29 cellular contexts compared by ENCODE assay signal in genomic region chr3:106332135-106332534, GRCh38.
A peak's percentile ranks its signal among the peaks of the same experiment; 100 is the strongest.
DNase-seq lines count a peak whose midpoint lies in the region; ATAC-seq, FAIRE-seq and TF ChIP-seq lines count a peak whose summit lies in the region.
"Had no signal": no experiment of that assay in that cellular context is flagged by ENCODE, and none has a peak within 500 bp of the region (broad histone marks: within the 10 kb centered on the region; RNA-seq: fewer than 3 reads in every experiment).

No MANE protein-coding gene starts in this region.

- no peaks in the 10 kb centered on the region; the same call in 1 of the 3 replicates for H3K9me3 ChIP-seq in GM12878 (replicated peaks; ENCODE audit: control insufficient read depth, insufficient read depth, low read length)
- H3K9me3 ChIP-seq: pancreas, Peyer's patch, suprapubic skin, upper lobe of right lung had no signal

- H3K27me3 Mint-ChIP-seq in activated CD8-positive, alpha-beta memory T cell treated with anti-CD3 and anti-CD28 coated beads, Interleukin-2, amount 10 ng/mL, durations not matched to agents 7 days and 5 days: no peaks in the 10 kb centered on the region
- H3K27me3 Mint-ChIP-seq: memory B cell; stimulated activated memory B cell treated with anti-CD40 and anti-IgM and Interleukin-4, amounts not matched to agents 10 μg/mL and 1 μg/mL and 100 μg/mL, for 72 hours had no signal

- TF ChIP-seq RAD21 in GM12878 (IDR thresholded peaks at IDR 0.05; ENCODE audit: insufficient read depth, low read depth, low read length): no peak

- peak overlapping the region; percentile 53 for H3K27ac Mint-ChIP-seq in activated CD8-positive, alpha-beta memory T cell treated with anti-CD3 and anti-CD28 coated beads, Interleukin-2, amount 10 ng/mL, durations not matched to agents 7 days and 5 days
- H3K27ac Mint-ChIP-seq: CD14-positive monocyte; immature natural killer cell; memory B cell; stimulated activated memory B cell treated with anti-CD40 and anti-IgM and Interleukin-4, amounts not matched to agents 10 μg/mL and 1 μg/mL and 100 μg/mL, for 72 hours had no signal

- RAD21 ChIA-PET in GM12878 (lab: Charles Lee; ENCODE audit: unreplicated experiment): interaction anchor here (1.1 to 2.7 kb wide), 4 partner anchors 27 to 75 kb away, joined by 5 to 19 read pairs (median 12); no protein-coding TSS in a partner anchor

- H3K9ac ChIP-seq in GM12878 (ENCODE audit: control insufficient read depth, insufficient read depth, low read length): no peak overlapping the region; the same call in 1 of the 2 replicates

- SMC1A ChIA-PET in GM12878 (lab: Charles Lee; ENCODE audit: uncharacterized antibody, unreplicated experiment): interaction anchor here (0.9 to 7.2 kb wide), 7 partner anchors 14 to 530 kb away, joined by 3 to 65 read pairs (median 5); no protein-coding TSS in a partner anchor

- H3K4me1 ChIP-seq in GM12878 (ENCODE audit: control insufficient read depth, insufficient read depth, low read length): peaks cover 20% of the 10 kb centered on the region
- H3K4me1 ChIP-seq: pancreas, Peyer's patch, suprapubic skin, upper lobe of right lung had no signal

- TF ChIP-seq EP300 in GM12878 (IDR thresholded peaks at IDR 0.05; ENCODE audit: borderline replicate concordance in 1 of 2, control insufficient read depth in 1 of 2, low read depth in 2 of 2, low read length in 2 of 2): no peak

- CTCF ChIA-PET in activated CD8-positive, alpha-beta memory T cell treated with anti-CD3 and anti-CD28 coated beads, Interleukin-2, amount 10 ng/mL, durations not matched to agents 7 days and 5 days (lab: Charles Lee): interaction anchor here (0.8 to 1.4 kb wide), 3 partner anchors 30 to 963 kb away, joined by 3 read pairs; no protein-coding TSS in a partner anchor
- CTCF ChIA-PET in GM12878 (lab: Yijun Ruan, JAX): interaction anchor here (1.5 kb wide), 1 partner anchor 75 kb away, joined by 4 read pairs; no protein-coding TSS in a partner anchor
- CTCF ChIA-PET in GM10248 (lab: Yijun Ruan, JAX): interaction anchor here (0.7 to 2.5 kb wide), 2 partner anchors 30 to 243 kb away, joined by 4 to 6 read pairs; no protein-coding TSS in a partner anchor

- no peak overlapping the region for H3K4me3 ChIP-seq in GM12878
- H3K4me3 ChIP-seq: pancreas, Peyer's patch, suprapubic skin, upper lobe of right lung had no signal

- peaks cover 21% of the 10 kb centered on the region for H3K36me3 Mint-ChIP-seq in activated CD8-positive, alpha-beta memory T cell treated with anti-CD3 and anti-CD28 coated beads, Interleukin-2, amount 10 ng/mL, durations not matched to agents 7 days and 5 days
- H3K36me3 Mint-ChIP-seq: CD14-positive monocyte; immature natural killer cell; memory B cell; stimulated activated memory B cell treated with anti-CD40 and anti-IgM and Interleukin-4, amounts not matched to agents 10 μg/mL and 1 μg/mL and 100 μg/mL, for 72 hours had no signal

- POLR2A ChIA-PET in GM12878 (lab: Charles Lee) (no interaction called here), GM10248 (lab: Yijun Ruan, JAX) (no interaction called here)

- H3K4me2 ChIP-seq in GM12878 (ENCODE audit: control insufficient read depth, insufficient read depth): no peak overlapping the region

- H3K27me3 ChIP-seq in GM12878 (replicated peaks in 1 of 2; ENCODE audit: control insufficient read depth in 2 of 2, insufficient read depth in 2 of 2, low read length in 1 of 2): no peaks in the 10 kb centered on the region
- H3K27me3 ChIP-seq: pancreas, Peyer's patch, suprapubic skin, upper lobe of right lung had no signal

- no peak for TF ChIP-seq POLR2A in GM12878 (IDR thresholded peaks at IDR 0.05; ENCODE audit: low read depth, low read length)

- TF ChIP-seq CTCF in GM12878 (IDR thresholded peaks at IDR 0.05 in 2 of 3, conservative IDR thresholded peaks at IDR 0.05 in 1 of 3; ENCODE audit: control insufficient read depth in 2 of 3, extremely low read depth in 1 of 3, insufficient read depth in 1 of 3, low read depth in 3 of 3, low read length in 3 of 3): no peak
- no peak for TF ChIP-seq CTCF in GM10248 (IDR thresholded peaks at IDR 0.05; ENCODE audit: control extremely low read depth, extremely low read depth, low read depth, missing control alignments)

- H4K20me1 ChIP-seq in GM12878 (ENCODE audit: control insufficient read depth, insufficient read depth): no peaks in the 10 kb centered on the region

- no TSS peak for BruUV-seq in GM12878 (replicated peaks; lab: Mats Ljungman, UMichigan)

- WGBS in GM12878 (ENCODE audit: insufficient coverage, insufficient replicate concordance, low lambda C conversion rate, missing lambda C conversion rate): 100% methylated on average over 1 of the region's 1 CpG

- no peak for DNase-seq in activated CD8-positive, alpha-beta memory T cell treated with anti-CD3 and anti-CD28 coated beads, Interleukin-2, amount 10 ng/mL, durations not matched to agents 7 days and 5 days
- no peak for DNase-seq in activated CD8-positive, alpha-beta memory T cell treated with anti-CD3 and anti-CD28 coated beads, Interleukin-2, amount 50 U/mL, for 48 hours
- DNase-seq in GM12878 (ENCODE audit: low read depth, low spot score) (no peak), CD1c-positive myeloid dendritic cell (ENCODE audit: extremely low spot score) (no peak), GM10248 (ENCODE audit: extremely low spot score) (no peak)
- DNase-seq: activated CD4-positive, alpha-beta T cell treated with anti-CD3 and anti-CD28 coated beads for 1 hour; central memory CD4-positive, alpha-beta T cell; cortex of kidney; effector memory CD4-positive, alpha-beta T cell; erythroblast; immature natural killer cell; Kasumi-1; NCI-H1436 treated with DMSO at 0.1 percent for 48 hours; NCI-H345; NCI-H748 treated with DMSO at 0.1 percent for 48 hours; pancreas; Peyer's patch; retina; SHP77; upper lobe of right lung had no signal

- H3K79me2 ChIP-seq in GM12878 (ENCODE audit: control insufficient read depth, insufficient read depth, low read length): no peaks in the 10 kb centered on the region

- peaks cover 69% of the 10 kb centered on the region for H3K4me1 Mint-ChIP-seq in activated CD8-positive, alpha-beta memory T cell treated with anti-CD3 and anti-CD28 coated beads, Interleukin-2, amount 10 ng/mL, durations not matched to agents 7 days and 5 days
- H3K4me1 Mint-ChIP-seq: CD14-positive monocyte had no signal

- no peak overlapping the region for H3K4me3 Mint-ChIP-seq in activated CD8-positive, alpha-beta memory T cell treated with anti-CD3 and anti-CD28 coated beads, Interleukin-2, amount 10 ng/mL, durations not matched to agents 7 days and 5 days
- H3K4me3 Mint-ChIP-seq: CD14-positive monocyte; immature natural killer cell; memory B cell; neural crest cell; stimulated activated memory B cell treated with anti-CD40 and anti-IgM and Interleukin-4, amounts not matched to agents 10 μg/mL and 1 μg/mL and 100 μg/mL, for 72 hours had no signal

- H3K9me3 Mint-ChIP-seq in activated CD8-positive, alpha-beta memory T cell treated with anti-CD3 and anti-CD28 coated beads, Interleukin-2, amount 10 ng/mL, durations not matched to agents 7 days and 5 days (ENCODE audit: low read depth): no peaks in the 10 kb centered on the region
- H3K9me3 Mint-ChIP-seq: immature natural killer cell; memory B cell; neural crest cell; stimulated activated memory B cell treated with anti-CD40 and anti-IgM and Interleukin-4, amounts not matched to agents 10 μg/mL and 1 μg/mL and 100 μg/mL, for 72 hours had no signal

- no peak for ATAC-seq in activated CD8-positive, alpha-beta memory T cell treated with anti-CD3 and anti-CD28 coated beads, Interleukin-2, amount 10 ng/mL, durations not matched to agents 7 days and 5 days
- peak; percentile 26 for ATAC-seq in GM18520 (IDR thresholded peaks at IDR 0.05; ENCODE audit: unreplicated experiment)
- ATAC-seq in HG03378 (IDR thresholded peaks at IDR 0.05; ENCODE audit: unreplicated experiment): peak; percentile 45
- ATAC-seq in GM12878: peak; percentile 46
- no peak for ATAC-seq in HG03108 (IDR thresholded peaks at IDR 0.05; ENCODE audit: unreplicated experiment)
- ATAC-seq: left lobe of liver, upper lobe of right lung had no signal

- no peak overlapping the region for H3K27ac ChIP-seq in GM12878 (ENCODE audit: control insufficient read depth, insufficient read depth)
- H3K27ac ChIP-seq: pancreas, Peyer's patch, suprapubic skin, upper lobe of right lung had no signal

- intact Hi-C loops in GM12878 (cut with micrococcal nuclease; ENCODE audit: unreplicated experiment): loop anchor here (1.0 to 10.0 kb wide), 3 partner anchors 30 to 147 kb away; no protein-coding TSS in a partner anchor

- in situ Hi-C loops in GM12878 (cut with MboI): no loop called here

- no peak for FAIRE-seq in GM12878 (lab: Jason Lieb, UNC)
- FAIRE-seq: pancreas had no signal

- H2AFZ ChIP-seq in GM12878 (ENCODE audit: control insufficient read depth, low read depth, low read length): no peak overlapping the region; the same call in 1 of the 2 replicates

- no peaks in the 10 kb centered on the region for H3K36me3 ChIP-seq in GM12878 (ENCODE audit: control insufficient read depth in 2 of 2, insufficient read depth in 2 of 2, low read length in 1 of 2)
- H3K36me3 ChIP-seq: pancreas, Peyer's patch, suprapubic skin, upper lobe of right lung had no signal

TF ChIP-seq in GM12878, 131 proteins besides CTCF, POLR2A, EP300 and RAD21 (continues in another document):
- TF ChIP-seq BCLAF1 (IDR thresholded peaks at IDR 0.05): no peak

Comparison
In these comparisons a context has a peak if more than half of its experiments do, and no peak if none do; other contexts are left out.
1. ATAC-seq: peak in GM18520 (single experiment), HG03378 (single experiment) and GM12878 (single experiment); none in activated CD8-positive, alpha-beta memory T cell treated with anti-CD3 and anti-CD28 coated beads, Interleukin-2, amount 10 ng/mL, durations not matched to agents 7 days and 5 days (single experiment) and HG03108 (single experiment).